10 cellular contexts compared by ENCODE assay signal in genomic region chr7:123296965-123297364, GRCh38.
"Had no signal": no experiment of that assay in that cellular context is flagged by ENCODE, and none has a peak within 500 bp of the region (broad histone marks: within the 10 kb centered on the region; RNA-seq: fewer than 3 reads in every experiment).

No MANE protein-coding gene starts in this region.

- H3K36me3 ChIP-seq: HAP-1 had no signal

- FAIRE-seq: H1, H54 had no signal

- H3K4me3 ChIP-seq: GM23248, GM23338, HAP-1 had no signal

- DNase-seq: GM23248, GOT3, H7, H9, HCEC 1CT, HFFc6 had no signal
